Comparison of ENCODE assay signal across 27 cellular contexts in the genomic region with DNA sequence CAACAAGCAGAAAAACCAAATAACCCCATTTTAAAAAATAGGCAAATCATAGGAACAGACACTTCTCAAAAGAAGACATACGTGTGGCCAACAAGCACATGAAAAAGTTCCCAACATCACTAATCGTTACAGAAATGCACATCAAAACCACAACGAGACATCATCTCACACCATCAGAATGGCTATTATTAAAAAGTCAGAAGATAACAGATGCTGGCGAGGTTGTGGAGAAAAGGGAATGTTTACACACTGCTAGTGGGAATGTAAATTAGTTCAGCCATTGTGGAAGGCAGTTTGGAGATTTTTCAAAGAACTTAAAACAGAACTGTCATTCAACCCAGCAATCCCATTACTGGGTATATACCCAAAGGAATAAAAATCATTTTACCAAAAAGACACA.
"Had no signal": no experiment of that assay in that cellular context is flagged by ENCODE, and none has a peak within 500 bp of the region (broad histone marks: within the 10 kb centered on the region; RNA-seq: fewer than 3 reads in every experiment).

No MANE protein-coding gene starts in this region.

- ATAC-seq: activated CD8-positive, alpha-beta memory T cell treated with anti-CD3 and anti-CD28 coated beads, Interleukin-2, amount 10 ng/mL, durations not matched to agents 7 days and 5 days; activated naive CD8-positive, alpha-beta T cell treated with anti-CD3 and anti-CD28 coated beads, Interleukin-2, amount 50 U/mL, for 24 hours; K562; Panc1 had no signal

- DNase-seq: activated CD4-positive, alpha-beta memory T cell treated with anti-CD3 and anti-CD28 coated beads, Interleukin-2, amount 10 ng/mL, durations not matched to agents 7 days and 5 days; activated CD4-positive, alpha-beta T cell treated with anti-CD3 and anti-CD28 coated beads for 1 hour; activated CD4-positive, alpha-beta T cell treated with anti-CD3 and anti-CD28 coated beads for 48 hours; activated CD4-positive, CD25-positive, alpha-beta regulatory T cell; activated CD8-positive, alpha-beta memory T cell treated with anti-CD3 and anti-CD28 coated beads for 24 hours; activated CD8-positive, alpha-beta memory T cell treated with anti-CD3 and anti-CD28 coated beads, Interleukin-2, amount 10 ng/mL, durations not matched to agents 7 days and 5 days; activated CD8-positive, alpha-beta memory T cell treated with anti-CD3 and anti-CD28 coated beads, Interleukin-2, amount 50 U/mL, for 48 hours; activated effector memory CD4-positive, alpha-beta T cell treated with Interleukin-2 at 50 U/mL for 16 hours; activated naive CD4-positive, alpha-beta T cell treated with anti-CD3 and anti-CD28 coated beads, Interleukin-2, amount 10 ng/mL, durations not matched to agents 7 days and 5 days; activated naive CD8-positive, alpha-beta T cell treated with anti-CD3 and anti-CD28 coated beads, Interleukin-2, amount 50 U/mL, for 24 hours; activated T-cell treated with anti-CD3 and anti-CD28 coated beads, Interleukin-2, amount 50 U/mL, for 48 hours; amniotic stem cell; central memory CD4-positive, alpha-beta T cell; NCI-H1105; NCI-H1417 treated with DMSO at 0.1 percent for 48 hours; NCI-H187 treated with DMSO at 0.1 percent for 48 hours; NCI-H2081; NCI-H345; NCI-H524 treated with DMSO at 0.1 percent for 48 hours; SHP77; SJCRH30; T1000; WERI-Rb-1 had no signal

- H3K27me3 ChIP-seq: ascending aorta, SJCRH30 had no signal

- H3K9me3 ChIP-seq: ascending aorta had no signal

- H3K4me1 ChIP-seq: ascending aorta, SJCRH30 had no signal

- H3K27ac ChIP-seq: ascending aorta, SJCRH30, SK-N-MC, WERI-Rb-1 had no signal

- H3K4me3 ChIP-seq: ascending aorta, K562, SJCRH30, SK-N-MC had no signal

- H3K36me3 ChIP-seq: ascending aorta, SJCRH30, WERI-Rb-1 had no signal
